ENCODE assay signal across 1 cellular context in genomic region chr5:141969783-141970741, GRCh38.
TF ChIP-seq lines count a peak whose summit lies in the region.

No MANE protein-coding gene starts in this region.

TF ChIP-seq in K562, 482 proteins besides CTCF, POLR2A, EP300 and RAD21 (continued from another document and continues in another):
- TF ChIP-seq REST (CRISPR knock-in tag; IDR thresholded peaks at IDR 0.05; ENCODE audit: low read depth) (no peak), HDAC2 (IDR thresholded peaks at IDR 0.05) (0 out of 2 replicates have a peak, but pooled peaks have one; percentile 16), CREB5 (CRISPR knock-in tag; IDR thresholded peaks at IDR 0.05) (no peak), FOSL1 (tag; conservative IDR thresholded peaks at IDR 0.05) (no peak), ZNF347 (CRISPR knock-in tag; IDR thresholded peaks at IDR 0.05; ENCODE audit: low read depth) (no peak), SPI1 (IDR thresholded peaks at IDR 0.05; ENCODE audit: borderline replicate concordance, low read depth, low read length) (no peak), MAFK (IDR thresholded peaks at IDR 0.05; ENCODE audit: low read length) (peak; percentile 75), ZNF778 (CRISPR knock-in tag; IDR thresholded peaks at IDR 0.05) (no peak), PKNOX1 (IDR thresholded peaks at IDR 0.05) (peak; percentile 50; the same call in 1 of the 2 replicates), ARID1B (IDR thresholded peaks at IDR 0.05) (peak; percentile 67), FOXP4 (CRISPR knock-in tag; IDR thresholded peaks at IDR 0.05; ENCODE audit: borderline replicate concordance) (no peak), NCOA2 (IDR thresholded peaks at IDR 0.05; ENCODE audit: partially characterized antibody in 2 of 2) (no peak), TSHZ1 (CRISPR knock-in tag; IDR thresholded peaks at IDR 0.05) (no peak), SFPQ (IDR thresholded peaks at IDR 0.05; ENCODE audit: low read depth, low read length) (no peak), FOXP1 (CRISPR knock-in tag; IDR thresholded peaks at IDR 0.05) (no peak), MLX (CRISPR knock-in tag; conservative IDR thresholded peaks at IDR 0.05) (no peak), NFRKB (IDR thresholded peaks at IDR 0.05; ENCODE audit: low read depth) (peak; percentile 79), SMAD1 (IDR thresholded peaks at IDR 0.05; ENCODE audit: low read depth, low read length, partially characterized antibody) (peak; percentile 59), ZNF699 (CRISPR knock-in tag; IDR thresholded peaks at IDR 0.05; ENCODE audit: insufficient replicate concordance) (no peak), TAF15 (IDR thresholded peaks at IDR 0.05; ENCODE audit: low read depth, low read length) (no peak), GABPB1 (CRISPR knock-in tag; IDR thresholded peaks at IDR 0.05) (no peak), ZNF3 (CRISPR knock-in tag; IDR thresholded peaks at IDR 0.05) (no peak), PHF21A (IDR thresholded peaks at IDR 0.05; ENCODE audit: borderline replicate concordance, low read depth) (no peak), KDM2B (CRISPR knock-in tag; IDR thresholded peaks at IDR 0.05) (no peak), RCOR1 (IDR thresholded peaks at IDR 0.05; ENCODE audit: borderline replicate concordance in 1 of 2, low read depth in 2 of 2, low read length in 2 of 2) (peak in 1 of 2 experiments; percentile 53; a peak in 1 of 4 replicates), MYNN (IDR thresholded peaks at IDR 0.05) (no peak), MYNN (CRISPR knock-in tag; IDR thresholded peaks at IDR 0.05) (no peak), YBX1 (IDR thresholded peaks at IDR 0.05) (no peak), DDX20 (tag; IDR thresholded peaks at IDR 0.05; ENCODE audit: low read depth) (no peak), ZFP30 (CRISPR knock-in tag; IDR thresholded peaks at IDR 0.05; ENCODE audit: borderline replicate concordance) (no peak), RFX7 (CRISPR knock-in tag; IDR thresholded peaks at IDR 0.05) (no peak), ZNF140 (CRISPR knock-in tag; IDR thresholded peaks at IDR 0.05) (no peak), NCOA4 (IDR thresholded peaks at IDR 0.05; ENCODE audit: partially characterized antibody) (no peak), LCOR (CRISPR knock-in tag; IDR thresholded peaks at IDR 0.05) (no peak), POLR2AphosphoS5 (IDR thresholded peaks at IDR 0.05; ENCODE audit: control insufficient read depth, insufficient read depth, low read depth, low read length) (peak; percentile 90), FOXJ3 (CRISPR knock-in tag; IDR thresholded peaks at IDR 0.05) (no peak), CLOCK (CRISPR knock-in tag; IDR thresholded peaks at IDR 0.05; ENCODE audit: borderline replicate concordance) (no peak), SIN3A (IDR thresholded peaks at IDR 0.05; ENCODE audit: borderline replicate concordance in 2 of 2, control insufficient read depth in 1 of 2, low read depth in 2 of 2, low read length in 2 of 2) (peak; percentile 35 to 61; a peak in 1 of 4 replicates), IRF1 (CRISPR knock-in tag; IDR thresholded peaks at IDR 0.05; ENCODE audit: borderline replicate concordance) (no peak), FOXK1 (CRISPR knock-in tag; IDR thresholded peaks at IDR 0.05; ENCODE audit: borderline replicate concordance) (no peak), MEF2A (IDR thresholded peaks at IDR 0.05; ENCODE audit: control insufficient read depth, low read depth, low read length) (no peak), MNT (conservative IDR thresholded peaks at IDR 0.05) (peak; percentile 70 to 81), NR1H2 (CRISPR knock-in tag; IDR thresholded peaks at IDR 0.05) (no peak), BRD4 (IDR thresholded peaks at IDR 0.05) (no peak), U2AF1 (optimal IDR thresholded peaks at IDR 0.05; ENCODE audit: low read depth, low read length) (no peak)
